In the genomic region with DNA sequence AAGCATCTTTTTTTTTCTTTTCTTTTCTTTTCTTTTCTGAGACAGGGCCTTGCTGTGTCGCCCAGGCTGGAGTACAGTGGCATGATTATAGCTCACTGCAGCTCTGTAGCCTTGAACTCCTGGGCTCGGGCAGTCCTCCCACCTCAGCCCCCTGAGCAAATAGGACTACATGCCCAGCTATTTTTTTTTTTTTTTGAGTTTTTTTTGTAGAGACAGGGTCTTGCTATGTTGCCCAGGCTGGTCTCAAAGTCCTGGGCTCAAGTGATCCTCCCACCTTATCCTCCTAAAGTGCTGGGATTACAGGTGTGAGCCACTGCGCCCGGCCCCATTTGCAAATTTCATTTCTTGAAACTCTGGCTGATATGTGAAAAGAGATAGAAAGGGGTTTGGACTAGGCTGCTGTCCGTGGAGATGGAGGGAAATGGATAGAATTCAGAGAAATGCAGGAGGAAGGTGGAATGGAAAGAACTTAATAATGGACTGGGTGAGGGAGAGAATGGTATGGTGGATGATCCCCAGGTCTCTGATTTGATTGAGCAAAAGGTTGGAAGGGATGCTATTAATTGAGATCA, we compare ENCODE assay signal across 15 cellular contexts. TPM values are rescaled to one million over a fixed set of nuclear protein-coding genes. Genes with fewer than 3 reads are reported as not detected.
A peak's percentile ranks its signal among the peaks of the same experiment; 100 is the strongest.
DNase-seq lines count a peak whose midpoint lies in the region; ATAC-seq and TF ChIP-seq lines count a peak whose summit lies in the region.
"Had no signal": no experiment of that assay in that cellular context is flagged by ENCODE, and none has a peak within 500 bp of the region (broad histone marks: within the 10 kb centered on the region; RNA-seq: fewer than 3 reads in every experiment).

No MANE protein-coding gene starts in this region.

- peaks cover 67% of the 10 kb centered on the region for H3K36me3 Mint-ChIP-seq in activated T-helper 2 cell treated with anti-CD3 and anti-CD28 coated beads, Interferon-gamma antibody, Interleukin-2, Interleukin-4, amounts not matched to agents 10 μg/mL and 5 μg/mL and 100 μg/mL, durations not matched to agents 14 hours and 24 hours and 36 hours (ENCODE audit: low read depth)
- H3K36me3 Mint-ChIP-seq in naive B cell: peaks cover 14 to 25% of the 10 kb centered on the region in 2 donors

- H3K27me3 ChIP-seq in cardiac muscle cell (no peaks in the 10 kb centered on the region), vagina (no peaks in the 10 kb centered on the region)

- peaks cover 69% of the 10 kb centered on the region for H3K4me1 Mint-ChIP-seq in activated T-helper 2 cell treated with anti-CD3 and anti-CD28 coated beads, Interferon-gamma antibody, Interleukin-2, Interleukin-4, amounts not matched to agents 10 μg/mL and 5 μg/mL and 100 μg/mL, durations not matched to agents 14 hours and 24 hours and 36 hours (ENCODE audit: low read depth)
- peaks cover 73 to 95% (median 88%) of the 10 kb centered on the region in 3 donors for H3K4me1 Mint-ChIP-seq in naive B cell

- peaks cover 46% of the 10 kb centered on the region for H3K4me1 ChIP-seq in cardiac muscle cell (ENCODE audit: low read depth)
- H3K4me1 ChIP-seq in vagina: peaks cover 70% of the 10 kb centered on the region

- intact Hi-C loops in Right ventricle myocardium superior (cut with DNase I) (no loop called here), vagina (cut with DNase I) (no loop called here)
- intact Hi-C loops in activated T-helper 2 cell treated with anti-CD3 and anti-CD28 coated beads, Interferon-gamma antibody, Interleukin-2, Interleukin-4, amounts not matched to agents 10 μg/mL and 5 μg/mL and 100 μg/mL, durations not matched to agents 14 hours and 24 hours and 36 hours (cut with micrococcal nuclease): no loop called here

- no peaks in the 10 kb centered on the region for H3K9me3 Mint-ChIP-seq in activated T-helper 2 cell treated with anti-CD3 and anti-CD28 coated beads, Interferon-gamma antibody, Interleukin-2, Interleukin-4, amounts not matched to agents 10 μg/mL and 5 μg/mL and 100 μg/mL, durations not matched to agents 14 hours and 24 hours and 36 hours
- H3K9me3 Mint-ChIP-seq in naive B cell: no peaks in the 10 kb centered on the region

- peak overlapping the region; percentile 84 for H3K27ac ChIP-seq in cardiac muscle cell
- H3K27ac ChIP-seq in vagina: peak overlapping the region; percentile 20

- H3K27ac Mint-ChIP-seq in activated T-helper 2 cell treated with anti-CD3 and anti-CD28 coated beads, Interferon-gamma antibody, Interleukin-2, Interleukin-4, amounts not matched to agents 10 μg/mL and 5 μg/mL and 100 μg/mL, durations not matched to agents 14 hours and 24 hours and 36 hours: peak overlapping the region; percentile 9
- H3K27ac Mint-ChIP-seq in naive B cell: peak overlapping the region; percentile 0 to 96 (median 86)

- DNase-seq in cardiac muscle cell (ENCODE audit: low read depth in 1 of 2, low spot score in 1 of 2): no peak
- no peak for DNase-seq in Right ventricle myocardium superior
- DNase-seq in activated T-helper 2 cell treated with anti-CD3 and anti-CD28 coated beads, Interferon-gamma antibody, Interleukin-2, Interleukin-4, amounts not matched to agents 10 μg/mL and 5 μg/mL and 100 μg/mL, durations not matched to agents 14 hours and 24 hours and 36 hours (ENCODE audit: low spot score): no peak
- no peak for DNase-seq in naive B cell
- no peak for DNase-seq in vagina (ENCODE audit: extremely low spot score in 2 of 2)
- DNase-seq in NCI-H2196 treated with DMSO at 0.1 percent for 48 hours (lab: John Stamatoyannopoulos, UW; ENCODE audit: unreplicated experiment): no peak
- no peak for DNase-seq in NCI-H774 (lab: John Stamatoyannopoulos, UW)
- DNase-seq in activated gamma-delta T cell treated with Interleukin-2 at 50 U/mL for 16 hours: no peak
- DNase-seq: activated T-cell treated with anti-CD3 and anti-CD28 coated beads, Interleukin-2, amount 50 U/mL, for 48 hours; cerebellar nuclear complex; H7; hypothalamus; left ventricle myocardium superior; occipital lobe; stimulated activated CD4-positive, alpha-beta T cell treated with anti-CD3 and anti-CD28 coated beads, Interleukin-15, amount 100 ng/mL, for 24 hours had no signal

- TF ChIP-seq POLR2A in vagina (IDR thresholded peaks at IDR 0.05): no peak

- H3K9me3 ChIP-seq in cardiac muscle cell (ENCODE audit: low read depth): no peaks in the 10 kb centered on the region
- H3K9me3 ChIP-seq in vagina: no peaks in the 10 kb centered on the region

- no peak overlapping the region for H3K4me3 Mint-ChIP-seq in activated T-helper 2 cell treated with anti-CD3 and anti-CD28 coated beads, Interferon-gamma antibody, Interleukin-2, Interleukin-4, amounts not matched to agents 10 μg/mL and 5 μg/mL and 100 μg/mL, durations not matched to agents 14 hours and 24 hours and 36 hours (ENCODE audit: low read depth)
- H3K4me3 Mint-ChIP-seq in naive B cell: peak overlapping the region; percentile 28 to 87 (median 64)

- H3K4me3 ChIP-seq in cardiac muscle cell (no peak overlapping the region), vagina (no peak overlapping the region)

- H3K36me3 ChIP-seq in cardiac muscle cell: peaks cover 9% of the 10 kb centered on the region
- no peaks in the 10 kb centered on the region for H3K36me3 ChIP-seq in vagina

- no peaks in the 10 kb centered on the region for H3K27me3 Mint-ChIP-seq in activated T-helper 2 cell treated with anti-CD3 and anti-CD28 coated beads, Interferon-gamma antibody, Interleukin-2, Interleukin-4, amounts not matched to agents 10 μg/mL and 5 μg/mL and 100 μg/mL, durations not matched to agents 14 hours and 24 hours and 36 hours (ENCODE audit: low read depth)
- H3K27me3 Mint-ChIP-seq in naive B cell: no peaks in the 10 kb centered on the region

- no peak for TF ChIP-seq CTCF in cardiac muscle cell (IDR thresholded peaks at IDR 0.05; ENCODE audit: low read depth, low read length)
- TF ChIP-seq CTCF in vagina (IDR thresholded peaks at IDR 0.05): no peak

- no peak for ATAC-seq in Right ventricle myocardium superior (ENCODE audit: poor library complexity)
- no peak for ATAC-seq in naive B cell (ENCODE audit: low read depth in 2 of 2)

RNA-seq across cellular contexts. Expression of a gene that starts 32.9 kb away (rescaled TPM):
- total RNA-seq in cardiac muscle cell: 20.8 and 21.9 TPM in 2 replicates
- polyA plus RNA-seq in cardiac muscle cell: 24.9 and 29.0 TPM in 2 replicates
- total RNA-seq in Right ventricle myocardium superior: 13.6 TPM
- total RNA-seq in activated T-helper 2 cell treated with anti-CD3 and anti-CD28 coated beads, Interferon-gamma antibody, Interleukin-2, Interleukin-4, amounts not matched to agents 10 μg/mL and 5 μg/mL and 100 μg/mL, durations not matched to agents 14 hours and 24 hours and 36 hours: 112 and 117 TPM in 2 replicates
- 100 to 1,000 TPM; 224 to 432 (median 315) TPM for polyA plus RNA-seq in naive B cell (ENCODE audit: low read depth in 6 of 6)
- total RNA-seq in vagina: 34.4 TPM
